8 cellular contexts compared by ENCODE assay signal in genomic region chr5:172102913-172103629, GRCh38.
DNase-seq lines count a peak whose midpoint lies in the region; ATAC-seq, FAIRE-seq and TF ChIP-seq lines count a peak whose summit lies in the region.

No MANE protein-coding gene starts in this region.

- POLR2A ChIA-PET in HepG2 (lab: Yijun Ruan, JAX): interaction anchor here (1.3 kb wide), 1 partner anchor 85 kb away, joined by 3 read pairs; the partner anchor contains the start of gene STK10
- POLR2A ChIA-PET in MCF 10A (lab: Yijun Ruan, JAX): interaction anchor here (0.7 to 1.2 kb wide), 8 partner anchors 7 to 190 kb away, joined by 3 to 4 read pairs (median 3); partner anchors contain the start of genes FBXW11 and STK10
- POLR2A ChIA-PET in naive thymus-derived CD8-positive, alpha-beta T cell (lab: Charles Lee): interaction anchor here (1.2 to 18.3 kb wide), 3 partner anchors 37 to 86 kb away, joined by 3 to 359 read pairs (median 4); partner anchors contain the start of gene STK10

- no peak for TF ChIP-seq CTCF in liver (IDR thresholded peaks at IDR 0.05; ENCODE audit: low read depth, low read length, missing input control)
- no peak for TF ChIP-seq CTCF in HepG2 (CRISPR knock-in tag; IDR thresholded peaks at IDR 0.05)
- no peak for TF ChIP-seq CTCF in MCF 10A (IDR thresholded peaks at IDR 0.05; ENCODE audit: unreplicated experiment)
- no peak for TF ChIP-seq CTCF in type B pancreatic cell (conservative IDR thresholded peaks at IDR 0.05)

- intact Hi-C loops in HepG2 (cut with micrococcal nuclease; ENCODE audit: unreplicated experiment): no loop called here
- intact Hi-C loops in MCF 10A (cut with micrococcal nuclease): loop anchor here (1.0 to 5.0 kb wide), 2 partner anchors 85 to 191 kb away; partner anchors contain the start of gene STK10

- BruUV-seq in HepG2 (replicated peaks; lab: Mats Ljungman, UMichigan) (no TSS peak), MCF 10A (replicated peaks; lab: Mats Ljungman, UMichigan) (no TSS peak)

- H3K4me1 ChIP-seq in liver (ENCODE audit: control insufficient read depth in 4 of 4, insufficient read depth in 4 of 4, low read length in 3 of 4): peaks cover 0 to 12% (median 5%) of the 10 kb centered on the region in 4 donors
- peaks cover 37% of the 10 kb centered on the region for H3K4me1 ChIP-seq in HepG2 (ENCODE audit: insufficient read depth, low read length)

- H3K9ac ChIP-seq in liver (ENCODE audit: low read depth in 1 of 2, low read length in 2 of 2): no peak overlapping the region
- no peak overlapping the region for H3K9ac ChIP-seq in HepG2 (ENCODE audit: insufficient read depth, low read depth, low read length)

- no peak for TF ChIP-seq POLR2A in HepG2 (IDR thresholded peaks at IDR 0.05; ENCODE audit: insufficient read depth in 1 of 2, low read depth in 2 of 2, low read length in 2 of 2)

- TF ChIP-seq RAD21 in liver (IDR thresholded peaks at IDR 0.05): no peak
- TF ChIP-seq RAD21 in HepG2 (CRISPR knock-in tag; IDR thresholded peaks at IDR 0.05): no peak

- no peaks in the 10 kb centered on the region for H3K79me2 ChIP-seq in HepG2 (ENCODE audit: insufficient read depth, low read length)

- H3K27me3 Mint-ChIP-seq in MCF 10A (ENCODE audit: insufficient read depth, unreplicated experiment) (no peaks in the 10 kb centered on the region), type B pancreatic cell (no peaks in the 10 kb centered on the region)
- H3K27me3 Mint-ChIP-seq in naive thymus-derived CD8-positive, alpha-beta T cell: no peaks in the 10 kb centered on the region

- no peaks in the 10 kb centered on the region for H3K9me3 ChIP-seq in liver (ENCODE audit: control insufficient read depth in 4 of 4, low read length in 3 of 4)
- H3K9me3 ChIP-seq in HepG2 (ENCODE audit: low read length): no peaks in the 10 kb centered on the region

- peaks cover 50% of the 10 kb centered on the region for H3K4me1 Mint-ChIP-seq in MCF 10A (ENCODE audit: insufficient read depth, unreplicated experiment)
- H3K4me1 Mint-ChIP-seq in type B pancreatic cell (ENCODE audit: unreplicated experiment): peaks cover 34% of the 10 kb centered on the region
- peaks cover 21 to 49% (median 31%) of the 10 kb centered on the region in 4 donors for H3K4me1 Mint-ChIP-seq in naive thymus-derived CD8-positive, alpha-beta T cell

- no peak for ATAC-seq in HepG2
- no peak for ATAC-seq in naive thymus-derived CD8-positive, alpha-beta T cell

- no peak for FAIRE-seq in HepG2 (lab: Jason Lieb, UNC)

- DNase-seq in HepG2 (ENCODE audit: low spot score) (no peak), MCF 10A (ENCODE audit: unreplicated experiment) (peak; percentile 100), left kidney (ENCODE audit: low read depth, low spot score) (peak; percentile 83), type B pancreatic cell (ENCODE audit: extremely low spot score, unreplicated experiment) (no peak), T-helper 9 cell (no peak), NCI-H2196 treated with DMSO at 0.1 percent for 48 hours (lab: John Stamatoyannopoulos, UW; ENCODE audit: unreplicated experiment) (no peak)
- DNase-seq in naive thymus-derived CD8-positive, alpha-beta T cell: no peak

- H3K36me3 Mint-ChIP-seq in MCF 10A (ENCODE audit: insufficient read depth, unreplicated experiment) (no peaks in the 10 kb centered on the region), type B pancreatic cell (peaks cover 4% of the 10 kb centered on the region)
- H3K36me3 Mint-ChIP-seq in naive thymus-derived CD8-positive, alpha-beta T cell: peaks cover 0 to 80% (median 9%) of the 10 kb centered on the region in 3 donors

- H4K20me1 ChIP-seq in HepG2 (ENCODE audit: insufficient read depth, low read length): no peaks in the 10 kb centered on the region

- peak overlapping the region; percentile 58 for H3K4me3 Mint-ChIP-seq in MCF 10A (ENCODE audit: unreplicated experiment)
- peak overlapping the region; percentile 62 for H3K4me3 Mint-ChIP-seq in type B pancreatic cell
- no peak overlapping the region for H3K4me3 Mint-ChIP-seq in naive thymus-derived CD8-positive, alpha-beta T cell

- CTCF ChIA-PET in HepG2 (lab: Yijun Ruan, JAX; ENCODE audit: low intra/inter-chr PET ratio, low total read pairs): no interaction called here
- CTCF ChIA-PET in MCF 10A (lab: Yijun Ruan, JAX): interaction anchor here (0.6 to 14.1 kb wide), 8 partner anchors 9 to 190 kb away, joined by 3 to 259 read pairs (median 6); partner anchors contain the start of genes EFCAB9, FBXW11, STK10 and UBTD2

- H2AFZ ChIP-seq in HepG2 (ENCODE audit: low read length): no peak overlapping the region

- H3K9me3 Mint-ChIP-seq in MCF 10A (ENCODE audit: unreplicated experiment): no peaks in the 10 kb centered on the region
- H3K9me3 Mint-ChIP-seq in type B pancreatic cell: no peaks in the 10 kb centered on the region
- no peaks in the 10 kb centered on the region for H3K9me3 Mint-ChIP-seq in naive thymus-derived CD8-positive, alpha-beta T cell

- H3K27me3 ChIP-seq in liver (ENCODE audit: control insufficient read depth in 4 of 4, insufficient read depth in 4 of 4, low read length in 3 of 4) (no peaks in the 10 kb centered on the region), HepG2 (ENCODE audit: control insufficient read depth in 1 of 2, insufficient read depth in 2 of 2, low read length in 2 of 2) (no peaks in the 10 kb centered on the region)

- TF ChIP-seq EP300 in HepG2 (IDR thresholded peaks at IDR 0.05; ENCODE audit: low read depth in 2 of 2, low read length in 2 of 2) (no peak), HepG2 (CRISPR knock-in tag; IDR thresholded peaks at IDR 0.05; ENCODE audit: borderline replicate concordance) (no peak)

- H3K27ac Mint-ChIP-seq in MCF 10A (ENCODE audit: low read depth, unreplicated experiment) (no peak overlapping the region), type B pancreatic cell (peak overlapping the region; percentile 58)
- peak overlapping the region in 2 of 10 donors; percentile 41 to 59 for H3K27ac Mint-ChIP-seq in naive thymus-derived CD8-positive, alpha-beta T cell

- no peak overlapping the region for H3K4me2 ChIP-seq in HepG2 (ENCODE audit: low read depth, low read length)

- peak overlapping the region in 1 of 2 donors; percentile 36 for H3K27ac ChIP-seq in liver (ENCODE audit: low read depth in 1 of 2, low read length in 2 of 2)
- no peak overlapping the region for H3K27ac ChIP-seq in HepG2 (ENCODE audit: extremely low read length, insufficient read depth, low read length)

- H3K4me3 ChIP-seq in liver (ENCODE audit: low read depth in 1 of 3, low read length in 3 of 3) (no peak overlapping the region), HepG2 (replicated peaks in 1 of 3; ENCODE audit: insufficient read depth in 1 of 3, low read depth in 2 of 3, low read length in 3 of 3) (no peak overlapping the region)

- peaks cover 0 to 4% (median 0%) of the 10 kb centered on the region in 4 donors for H3K36me3 ChIP-seq in liver (ENCODE audit: control insufficient read depth in 4 of 4, insufficient read depth in 3 of 4, low read depth in 1 of 4, low read length in 3 of 4)
- H3K36me3 ChIP-seq in HepG2 (replicated peaks in 1 of 2; ENCODE audit: control insufficient read depth in 1 of 2, insufficient read depth in 2 of 2, low read length in 2 of 2): peaks cover 2 to 6% of the 10 kb centered on the region in 2 experiments; a peak in 2 of 5 replicates

- in situ Hi-C loops in HepG2 (cut with HindIII; ENCODE audit: extremely low pct_ligation_motif_present, low pct_unique_long_range_greater_than_20kb): loop anchor here (10.0 kb wide), 1 partner anchor 182 kb away; the partner anchor contains the start of gene UBTD2

- WGBS in liver: 75% methylated on average over 21 of the region's 21 CpGs
- 88% methylated on average over 15 of the region's 21 CpGs for WGBS in HepG2 (ENCODE audit: low lambda C conversion rate)

TF ChIP-seq in liver, 16 proteins besides CTCF, POLR2A, EP300 and RAD21:
- TF ChIP-seq SP1 (IDR thresholded peaks at IDR 0.05) (peak; percentile 45), RXRA (IDR thresholded peaks at IDR 0.05) (peak in 1 of 2 donors; percentile 14), MAX (IDR thresholded peaks at IDR 0.05) (no peak), NR2F2 (IDR thresholded peaks at IDR 0.05) (peak; percentile 74)
TF ChIP-seq in liver: peak in this region for 3.

TF ChIP-seq in HepG2, 621 proteins besides CTCF, POLR2A, EP300 and RAD21:
- TF ChIP-seq ZNF343 (CRISPR knock-in tag; IDR thresholded peaks at IDR 0.05): no peak
- no peak for TF ChIP-seq ISX (CRISPR knock-in tag; conservative IDR thresholded peaks at IDR 0.05)
- no peak for TF ChIP-seq ZNF790 (CRISPR knock-in tag; IDR thresholded peaks at IDR 0.05; ENCODE audit: borderline replicate concordance)
- TF ChIP-seq KAT8 (CRISPR knock-in tag; IDR thresholded peaks at IDR 0.05): no peak

Comparison
In these comparisons a context has a peak if more than half of its experiments do, and no peak if none do; other contexts are left out.
1. DNase-seq: peak in MCF 10A (single experiment) and left kidney (single experiment); none in HepG2 (single experiment), type B pancreatic cell (single experiment), T-helper 9 cell (single experiment), naive thymus-derived CD8-positive, alpha-beta T cell (0 of 10) and NCI-H2196 treated with DMSO at 0.1 percent for 48 hours (single experiment).
2. H3K4me3 Mint-ChIP-seq: peak in MCF 10A (single experiment) and type B pancreatic cell (single experiment); none in naive thymus-derived CD8-positive, alpha-beta T cell (0 of 10).